8 cellular contexts compared by ENCODE assay signal in the genomic region with DNA sequence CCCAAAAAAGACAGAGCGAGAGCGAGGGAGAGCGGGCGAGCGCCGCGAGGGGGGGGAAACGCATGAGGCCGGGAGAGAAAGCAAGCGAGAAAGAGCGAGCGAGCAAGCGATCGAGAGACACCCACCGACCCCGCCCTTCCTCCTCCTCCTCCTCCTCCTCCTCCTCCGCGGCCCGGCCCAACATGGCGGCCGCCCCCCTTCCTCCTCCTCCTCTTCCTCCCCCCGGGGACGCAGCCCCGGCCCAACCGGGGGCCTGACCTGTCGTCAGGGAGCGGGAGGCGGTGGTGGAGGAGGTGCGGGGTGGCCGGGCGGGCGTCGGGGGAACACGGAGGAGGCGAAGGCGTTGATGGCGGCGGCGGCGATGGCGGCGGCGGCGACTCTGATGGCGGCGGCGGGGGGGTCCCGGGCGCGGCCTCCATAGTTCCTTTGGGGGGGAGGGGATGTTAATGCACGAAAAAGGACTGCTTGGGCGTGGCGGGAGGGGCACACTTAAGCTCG. TPM values are rescaled to one million over a fixed set of nuclear protein-coding genes. Genes with fewer than 3 reads are reported as not detected.
DNase-seq lines count a peak whose midpoint lies in the region; TF ChIP-seq lines count a peak whose summit lies in the region.

No MANE protein-coding gene starts in this region.

- H4K5ac ChIP-seq in H9 (ENCODE audit: insufficient read length, low read depth, low read length): peak overlapping the region; percentile 98

- H3K4me3 ChIP-seq in hepatocyte (peak overlapping the region; percentile 81), vagina (peak overlapping the region; percentile 83 to 89)

- no peak overlapping the region for H3T11ph ChIP-seq in H9 (ENCODE audit: low read length)

- H2BK20ac ChIP-seq in H9 (ENCODE audit: low read depth, low read length, poor library complexity, severe bottlenecking): peak overlapping the region; percentile 49

- peak overlapping the region; percentile 99 for H4K91ac ChIP-seq in H9 (ENCODE audit: insufficient read length, low read depth, low read length)

- H3K14ac ChIP-seq in H9 (ENCODE audit: insufficient read depth, low read length): peak overlapping the region; percentile 98

- WGBS in H9 (ENCODE audit: extremely low coverage, insufficient read length, low lambda C conversion rate): no CpG with 5 or more reads among the region's 54 CpGs
- WGBS in hepatocyte (ENCODE audit: low lambda C conversion rate, missing lambda C conversion rate): no CpG with 5 or more reads among the region's 54 CpGs

- H3K23ac ChIP-seq in H9 (ENCODE audit: insufficient read length, low read depth, low read length): no peak overlapping the region

- no peaks in the 10 kb centered on the region for H3K9me3 ChIP-seq in H9 (ENCODE audit: control insufficient read depth, low read depth, low read length)
- no peaks in the 10 kb centered on the region for H3K9me3 ChIP-seq in hepatocyte (ENCODE audit: low read depth)
- H3K9me3 ChIP-seq in vagina: no peaks in the 10 kb centered on the region

- peak overlapping the region; percentile 92 for H3K9ac ChIP-seq in H9 (ENCODE audit: extremely low read depth, insufficient read length, low read length)

- peak overlapping the region; percentile 98 for H3K4ac ChIP-seq in H9 (ENCODE audit: low read depth, low read length)

- no peak overlapping the region for H2BK15ac ChIP-seq in H9 (ENCODE audit: low read depth, low read length)

- peaks cover 38 to 44% of the 10 kb centered on the region in 2 experiments for H3K4me1 Mint-ChIP-seq in H9

- TF ChIP-seq CTCF in H9 (conservative IDR thresholded peaks at IDR 0.05) (no peak), hepatocyte (IDR thresholded peaks at IDR 0.05; ENCODE audit: poor library complexity) (no peak), vagina (IDR thresholded peaks at IDR 0.05) (no peak)

- H3K36me3 ChIP-seq in hepatocyte (replicated peaks; ENCODE audit: insufficient read depth, low read depth) (no peaks in the 10 kb centered on the region), vagina (no peaks in the 10 kb centered on the region)

- H3K79me2 ChIP-seq in H9 (ENCODE audit: insufficient read depth, low read length) (peaks cover 8% of the 10 kb centered on the region; the same call in 1 of the 2 replicates), hepatocyte (peaks cover 42% of the 10 kb centered on the region)

- H3K4me1 ChIP-seq in H9 (ENCODE audit: insufficient read depth, low read length): peaks cover 11% of the 10 kb centered on the region
- H3K4me1 ChIP-seq in hepatocyte (ENCODE audit: insufficient read depth): peaks cover 35% of the 10 kb centered on the region
- peaks cover 33% of the 10 kb centered on the region for H3K4me1 ChIP-seq in vagina

- H4K8ac ChIP-seq in H9 (replicated peaks; ENCODE audit: insufficient read length, low read depth, low read length): no peak overlapping the region

- H3K27me3 Mint-ChIP-seq in H9 (ENCODE audit: low read depth): peaks cover 5% of the 10 kb centered on the region; the same call in 1 of the 2 replicates

- peak overlapping the region; percentile 93 for H2BK120ac ChIP-seq in H9 (ENCODE audit: low read depth, low read length, poor library complexity, severe bottlenecking)

- H3K27ac ChIP-seq in H9 (ENCODE audit: insufficient read length, low read depth, low read length) (peak overlapping the region; percentile 88), hepatocyte (peak overlapping the region; percentile 98), vagina (peak overlapping the region; percentile 98)

- H3K18ac ChIP-seq in H9 (ENCODE audit: insufficient read length, low read depth, low read length): peak overlapping the region; percentile 99

- H3K9me2 ChIP-seq in hepatocyte (replicated peaks; ENCODE audit: insufficient read depth): no peaks in the 10 kb centered on the region

- H2AFZ ChIP-seq in H9 (ENCODE audit: low read length): no peak overlapping the region
- peak overlapping the region; percentile 66 for H2AFZ ChIP-seq in hepatocyte

- peak in 1 of 2 donors; percentile 79 for TF ChIP-seq POLR2A in vagina (IDR thresholded peaks at IDR 0.05)

- H3K56ac ChIP-seq in H9 (ENCODE audit: insufficient read length, low read depth, low read length): peak overlapping the region; percentile 60

- DNase-seq in DMS 273 (lab: John Stamatoyannopoulos, UW; ENCODE audit: unreplicated experiment) (peak; percentile 93), H9 (peak; percentile 82), NCI-H1436 (lab: John Stamatoyannopoulos, UW) (peak; percentile 83), T-helper 22 cell (ENCODE audit: low read depth) (peak; percentile 81), anterior cingulate cortex (lab: John Stamatoyannopoulos, UW) (peak in 56 of 58 donors; percentile 50 to 91 (median 76)), hepatocyte (ENCODE audit: low spot score) (peak; percentile 90), renal cortical epithelial cell (ENCODE audit: low read depth) (peak; percentile 39), vagina (ENCODE audit: extremely low spot score in 2 of 2) (no peak)

- peak overlapping the region; percentile 66 for H2BK12ac ChIP-seq in H9 (ENCODE audit: insufficient read length, low read depth, low read length)

- H4K20me1 ChIP-seq in H9 (ENCODE audit: control insufficient read depth, insufficient read depth, insufficient read length): no peaks in the 10 kb centered on the region
- H4K20me1 ChIP-seq in hepatocyte (ENCODE audit: insufficient read depth, poor library complexity, severe bottlenecking): no peaks in the 10 kb centered on the region

- H3K4me3 Mint-ChIP-seq in H9: peak overlapping the region; percentile 91 to 98

- H3K4me2 ChIP-seq in H9 (ENCODE audit: insufficient read depth, insufficient read length, low read length): peak overlapping the region; percentile 61
- H3K4me2 ChIP-seq in hepatocyte: peak overlapping the region; percentile 85

- H3K79me1 ChIP-seq in H9 (ENCODE audit: insufficient read depth, low read depth, low read length, poor library complexity, severe bottlenecking): no peaks in the 10 kb centered on the region

- peak overlapping the region; percentile 98 for H2BK5ac ChIP-seq in H9 (ENCODE audit: insufficient read length, low read length)

- H3K23me2 ChIP-seq in H9 (ENCODE audit: insufficient read length, low read depth, low read length, poor library complexity, severe bottlenecking): peaks cover 25% of the 10 kb centered on the region

- intact Hi-C loops in vagina (cut with DNase I): no loop called here

- no peaks in the 10 kb centered on the region; a peak in 1 of 5 replicates for H3K9me3 Mint-ChIP-seq in H9

- peak overlapping the region; percentile 96 to 100 (median 99) for H3K27ac Mint-ChIP-seq in H9

- H2AK5ac ChIP-seq in H9 (ENCODE audit: insufficient read length, low read length): no peak overlapping the region

- H3K27me3 ChIP-seq in H9 (ENCODE audit: insufficient read depth, low read length) (no peaks in the 10 kb centered on the region), hepatocyte (no peaks in the 10 kb centered on the region), vagina (no peaks in the 10 kb centered on the region)

- peaks cover 15 to 31% (median 27%) of the 10 kb centered on the region in 3 experiments for H3K36me3 Mint-ChIP-seq in H9 (ENCODE audit: insufficient read depth in 1 of 3, low read depth in 3 of 3)

RNA-seq across cellular contexts. Expression of a gene that starts 1.4 kb away (rescaled TPM):
- total RNA-seq in H9 (2021) (105 and 109 TPM in 2 replicates), hepatocyte (11.7 and 13.1 TPM in 2 replicates), renal cortical epithelial cell (7.5 and 20.4 TPM in 2 replicates), vagina (21.9 TPM)
- 4.3 TPM in 2 replicates for polyA plus RNA-seq in hepatocyte

RNA-seq across cellular contexts. Expression of a gene that starts 18.4 kb away (rescaled TPM):
- total RNA-seq in H9 (2021) (232 and 234 TPM in 2 replicates), hepatocyte (90.3 and 112 TPM in 2 replicates), renal cortical epithelial cell (106 and 164 TPM in 2 replicates), vagina (32.7 TPM)
- polyA plus RNA-seq in hepatocyte: 97.2 and 98.8 TPM in 2 replicates

Comparison
In these comparisons a context has a peak if more than half of its experiments do, and no peak if none do; other contexts are left out.
1. DNase-seq: peak in DMS 273 (single experiment), H9 (single experiment), NCI-H1436 (single experiment), T-helper 22 cell (single experiment), anterior cingulate cortex (56 of 58), hepatocyte (single experiment) and renal cortical epithelial cell (single experiment); none in vagina (0 of 2).
2. Peak in every context shown above with its lines, with median percentiles within 50 percentile points of each other: H3K27ac ChIP-seq.